2 cellular contexts compared by ENCODE assay signal in the genomic region with DNA sequence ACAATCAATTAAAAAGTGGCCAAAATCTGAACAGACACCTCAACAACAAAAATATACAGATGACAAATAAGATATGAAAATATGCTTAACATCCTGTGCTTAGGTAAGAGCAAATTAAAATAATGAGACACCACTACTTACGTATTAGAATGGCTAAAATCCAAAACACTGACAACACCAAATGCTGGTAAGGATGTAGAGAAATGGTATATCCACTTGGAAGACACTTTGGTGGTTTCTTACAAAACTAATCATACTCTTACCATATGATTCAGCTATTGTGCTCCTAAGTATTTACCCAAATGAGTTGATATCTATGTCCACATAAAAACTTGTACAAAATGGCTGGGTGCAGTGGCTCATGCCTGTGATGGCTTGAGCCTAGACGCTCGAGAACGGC.
TF ChIP-seq lines count a peak whose summit lies in the region.

No MANE protein-coding gene starts in this region.

TF ChIP-seq in A549, 52 proteins besides CTCF, POLR2A, EP300 and RAD21:
- TF ChIP-seq, protein P1, sequence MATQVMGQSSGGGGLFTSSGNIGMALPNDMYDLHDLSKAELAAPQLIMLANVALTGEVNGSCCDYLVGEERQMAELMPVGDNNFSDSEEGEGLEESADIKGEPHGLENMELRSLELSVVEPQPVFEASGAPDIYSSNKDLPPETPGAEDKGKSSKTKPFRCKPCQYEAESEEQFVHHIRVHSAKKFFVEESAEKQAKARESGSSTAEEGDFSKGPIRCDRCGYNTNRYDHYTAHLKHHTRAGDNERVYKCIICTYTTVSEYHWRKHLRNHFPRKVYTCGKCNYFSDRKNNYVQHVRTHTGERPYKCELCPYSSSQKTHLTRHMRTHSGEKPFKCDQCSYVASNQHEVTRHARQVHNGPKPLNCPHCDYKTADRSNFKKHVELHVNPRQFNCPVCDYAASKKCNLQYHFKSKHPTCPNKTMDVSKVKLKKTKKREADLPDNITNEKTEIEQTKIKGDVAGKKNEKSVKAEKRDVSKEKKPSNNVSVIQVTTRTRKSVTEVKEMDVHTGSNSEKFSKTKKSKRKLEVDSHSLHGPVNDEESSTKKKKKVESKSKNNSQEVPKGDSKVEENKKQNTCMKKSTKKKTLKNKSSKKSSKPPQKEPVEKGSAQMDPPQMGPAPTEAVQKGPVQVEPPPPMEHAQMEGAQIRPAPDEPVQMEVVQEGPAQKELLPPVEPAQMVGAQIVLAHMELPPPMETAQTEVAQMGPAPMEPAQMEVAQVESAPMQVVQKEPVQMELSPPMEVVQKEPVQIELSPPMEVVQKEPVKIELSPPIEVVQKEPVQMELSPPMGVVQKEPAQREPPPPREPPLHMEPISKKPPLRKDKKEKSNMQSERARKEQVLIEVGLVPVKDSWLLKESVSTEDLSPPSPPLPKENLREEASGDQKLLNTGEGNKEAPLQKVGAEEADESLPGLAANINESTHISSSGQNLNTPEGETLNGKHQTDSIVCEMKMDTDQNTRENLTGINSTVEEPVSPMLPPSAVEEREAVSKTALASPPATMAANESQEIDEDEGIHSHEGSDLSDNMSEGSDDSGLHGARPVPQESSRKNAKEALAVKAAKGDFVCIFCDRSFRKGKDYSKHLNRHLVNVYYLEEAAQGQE (IDR thresholded peaks at IDR 0.05) = no peak
- TF ChIP-seq CHD2 (IDR thresholded peaks at IDR 0.05; ENCODE audit: low read length, partially characterized antibody) (no peak), JUNB (IDR thresholded peaks at IDR 0.05) (no peak), POLR2AphosphoS2 (conservative IDR thresholded peaks at IDR 0.05; ENCODE audit: low read length) (no peak), CBX8 (IDR thresholded peaks at IDR 0.05) (no peak), FOXS1 (CRISPR knock-in tag; IDR thresholded peaks at IDR 0.05) (no peak), GATA3 (IDR thresholded peaks at IDR 0.05; ENCODE audit: borderline replicate concordance) (no peak), ZSCAN20 (CRISPR knock-in tag; IDR thresholded peaks at IDR 0.05) (no peak), CBX2 (IDR thresholded peaks at IDR 0.05; ENCODE audit: borderline replicate concordance, low read depth) (no peak)
- TF ChIP-seq, protein P2, sequence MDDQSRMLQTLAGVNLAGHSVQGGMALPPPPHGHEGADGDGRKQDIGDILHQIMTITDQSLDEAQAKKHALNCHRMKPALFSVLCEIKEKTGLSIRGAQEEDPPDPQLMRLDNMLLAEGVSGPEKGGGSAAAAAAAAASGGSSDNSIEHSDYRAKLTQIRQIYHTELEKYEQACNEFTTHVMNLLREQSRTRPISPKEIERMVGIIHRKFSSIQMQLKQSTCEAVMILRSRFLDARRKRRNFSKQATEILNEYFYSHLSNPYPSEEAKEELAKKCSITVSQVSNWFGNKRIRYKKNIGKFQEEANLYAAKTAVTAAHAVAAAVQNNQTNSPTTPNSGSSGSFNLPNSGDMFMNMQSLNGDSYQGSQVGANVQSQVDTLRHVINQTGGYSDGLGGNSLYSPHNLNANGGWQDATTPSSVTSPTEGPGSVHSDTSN (IDR thresholded peaks at IDR 0.05) = no peak
- TF ChIP-seq, protein P3, sequence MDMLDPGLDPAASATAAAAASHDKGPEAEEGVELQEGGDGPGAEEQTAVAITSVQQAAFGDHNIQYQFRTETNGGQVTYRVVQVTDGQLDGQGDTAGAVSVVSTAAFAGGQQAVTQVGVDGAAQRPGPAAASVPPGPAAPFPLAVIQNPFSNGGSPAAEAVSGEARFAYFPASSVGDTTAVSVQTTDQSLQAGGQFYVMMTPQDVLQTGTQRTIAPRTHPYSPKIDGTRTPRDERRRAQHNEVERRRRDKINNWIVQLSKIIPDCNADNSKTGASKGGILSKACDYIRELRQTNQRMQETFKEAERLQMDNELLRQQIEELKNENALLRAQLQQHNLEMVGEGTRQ (IDR thresholded peaks at IDR 0.05) = no peak

TF ChIP-seq in K562, 482 proteins besides CTCF, POLR2A, EP300 and RAD21:
- TF ChIP-seq RBM25 (IDR thresholded peaks at IDR 0.05; ENCODE audit: low read depth, low read length, severe bottlenecking) (peak; percentile 97), ZNF778 (CRISPR knock-in tag; IDR thresholded peaks at IDR 0.05) (no peak), RB1 (IDR thresholded peaks at IDR 0.05; ENCODE audit: low read depth) (no peak), ASH1L (IDR thresholded peaks at IDR 0.05; ENCODE audit: borderline replicate concordance, low read depth, partially characterized antibody) (no peak), TAF1 (IDR thresholded peaks at IDR 0.05; ENCODE audit: control insufficient read depth, extremely low read depth, insufficient read depth, low read length, severe bottlenecking) (no peak), LARP7 (IDR thresholded peaks at IDR 0.05) (no peak)
